ENCODE assay signal across 8 cellular contexts in the genomic region with DNA sequence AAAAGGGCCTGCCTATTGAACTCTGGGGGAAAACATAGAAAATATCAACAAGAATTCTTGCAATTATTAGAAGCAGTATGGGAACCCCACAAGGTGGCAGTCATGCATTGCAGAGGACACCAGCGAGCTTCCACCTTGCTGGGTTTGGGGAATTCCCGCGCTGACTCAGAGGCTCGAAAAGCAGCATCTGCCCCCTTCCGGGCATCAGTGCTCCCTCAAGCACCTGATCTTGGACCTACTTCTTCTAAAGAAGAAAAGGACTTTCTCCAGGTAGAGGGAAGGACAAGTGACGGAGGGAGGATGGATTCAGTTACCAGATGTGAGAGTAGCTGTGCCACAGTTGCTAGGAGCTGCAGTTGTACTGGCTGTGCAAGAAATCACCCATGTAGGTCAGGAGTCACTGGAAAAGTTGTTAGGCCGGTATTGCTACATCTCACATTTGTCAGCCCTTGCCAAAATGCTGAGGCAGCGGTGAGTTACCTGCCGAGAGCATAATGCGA.
DNase-seq lines count a peak whose midpoint lies in the region; ATAC-seq and TF ChIP-seq lines count a peak whose summit lies in the region.
"Not testable (repeated sequence)": the region's sequence is repeated elsewhere in the genome, so short reads cannot be mapped to it uniquely, and the experiment has no call there.

No MANE protein-coding gene starts in this region.

- not testable (repeated sequence) for H3K79me2 ChIP-seq in smooth muscle cell (ENCODE audit: low read depth)

- not testable (repeated sequence) for H3K4me1 Mint-ChIP-seq in activated CD8-positive, alpha-beta memory T cell treated with anti-CD3 and anti-CD28 coated beads, Interleukin-2, amount 10 ng/mL, durations not matched to agents 7 days and 5 days; type B pancreatic cell (ENCODE audit: unreplicated experiment)

- 42% methylated on average over 10 of the region's 10 CpGs for WGBS in smooth muscle cell (ENCODE audit: low lambda C conversion rate)

- not testable (repeated sequence) for H3F3A ChIP-seq in smooth muscle cell (ENCODE audit: low read depth)

- H3K27ac ChIP-seq in smooth muscle cell (ENCODE audit: low read depth): peak overlapping the region; percentile 31

- H3K4me2 ChIP-seq in smooth muscle cell: not testable (repeated sequence)

- ATAC-seq in activated CD8-positive, alpha-beta memory T cell treated with anti-CD3 and anti-CD28 coated beads, Interleukin-2, amount 10 ng/mL, durations not matched to agents 7 days and 5 days: not testable (repeated sequence)

- H3K4me3 Mint-ChIP-seq in activated CD8-positive, alpha-beta memory T cell treated with anti-CD3 and anti-CD28 coated beads, Interleukin-2, amount 10 ng/mL, durations not matched to agents 7 days and 5 days: not testable (repeated sequence)
- peak overlapping the region; percentile 44 for H3K4me3 Mint-ChIP-seq in type B pancreatic cell

- DNase-seq in GM04504 (ENCODE audit: low read depth) (peak; percentile 0), NCI-H128 (lab: John Stamatoyannopoulos, UW; ENCODE audit: unreplicated experiment) (peak; percentile 51), RPMI8226 (peak; percentile 44), choroid plexus epithelial cell (ENCODE audit: low read depth) (peak; percentile 56), kidney tubule cell (ENCODE audit: low spot score) (peak; percentile 60)
- DNase-seq in activated CD8-positive, alpha-beta memory T cell treated with anti-CD3 and anti-CD28 coated beads, Interleukin-2, amount 10 ng/mL, durations not matched to agents 7 days and 5 days: peak; percentile 80
- not testable (repeated sequence) for DNase-seq in smooth muscle cell (lab: John Stamatoyannopoulos, UW; ENCODE audit: unreplicated experiment); type B pancreatic cell (ENCODE audit: extremely low spot score, unreplicated experiment)

- H3K9me3 Mint-ChIP-seq in activated CD8-positive, alpha-beta memory T cell treated with anti-CD3 and anti-CD28 coated beads, Interleukin-2, amount 10 ng/mL, durations not matched to agents 7 days and 5 days (ENCODE audit: low read depth); type B pancreatic cell: not testable (repeated sequence)

- H3K27me3 Mint-ChIP-seq in activated CD8-positive, alpha-beta memory T cell treated with anti-CD3 and anti-CD28 coated beads, Interleukin-2, amount 10 ng/mL, durations not matched to agents 7 days and 5 days; type B pancreatic cell: not testable (repeated sequence)

- not testable (repeated sequence) for H3K27ac Mint-ChIP-seq in activated CD8-positive, alpha-beta memory T cell treated with anti-CD3 and anti-CD28 coated beads, Interleukin-2, amount 10 ng/mL, durations not matched to agents 7 days and 5 days
- peak overlapping the region; percentile 92 for H3K27ac Mint-ChIP-seq in type B pancreatic cell

- not testable (repeated sequence) for H3K36me3 Mint-ChIP-seq in activated CD8-positive, alpha-beta memory T cell treated with anti-CD3 and anti-CD28 coated beads, Interleukin-2, amount 10 ng/mL, durations not matched to agents 7 days and 5 days; type B pancreatic cell

- H3K4me1 ChIP-seq in smooth muscle cell (ENCODE audit: low read depth): not testable (repeated sequence)

- H3K9ac ChIP-seq in smooth muscle cell (ENCODE audit: low read depth): not testable (repeated sequence)

- CTCF ChIA-PET in activated CD8-positive, alpha-beta memory T cell treated with anti-CD3 and anti-CD28 coated beads, Interleukin-2, amount 10 ng/mL, durations not matched to agents 7 days and 5 days (lab: Charles Lee): interaction anchor here (0.9 to 2.0 kb wide), 5 partner anchors 10 to 649 kb away, joined by 3 to 5 read pairs (median 3); no protein-coding TSS in a partner anchor

- H3K36me3 ChIP-seq in smooth muscle cell (ENCODE audit: low read depth): not testable (repeated sequence)

- not testable (repeated sequence) for H2AFZ ChIP-seq in smooth muscle cell (ENCODE audit: low read depth)

- TF ChIP-seq CTCF in choroid plexus epithelial cell (conservative IDR thresholded peaks at IDR 0.05; ENCODE audit: low read depth, low read length) (peak; percentile 62), smooth muscle cell (IDR thresholded peaks at IDR 0.05; ENCODE audit: borderline replicate concordance, insufficient read depth, poor library complexity, severe bottlenecking) (peak; percentile 79), type B pancreatic cell (conservative IDR thresholded peaks at IDR 0.05) (peak; percentile 86)

- H4K20me1 ChIP-seq in smooth muscle cell (ENCODE audit: low read depth): not testable (repeated sequence)

- H3K4me3 ChIP-seq in choroid plexus epithelial cell (ENCODE audit: low read depth, low read length); smooth muscle cell: not testable (repeated sequence)

- not testable (repeated sequence) for H3K9me3 ChIP-seq in smooth muscle cell (replicated peaks; ENCODE audit: low read depth)

- H3K27me3 ChIP-seq in smooth muscle cell (ENCODE audit: low read depth): not testable (repeated sequence)
